ENCODE assay signal across 8 cellular contexts in genomic region chr7:2354173-2355078, GRCh38. TPM values are rescaled to one million over a fixed set of nuclear protein-coding genes. Genes with fewer than 3 reads are reported as not detected.
DNase-seq lines count a peak whose midpoint lies in the region; ATAC-seq and TF ChIP-seq lines count a peak whose summit lies in the region.

Gene EIF3B (plus strand): TSS chr7:2354827. CDS start chr7:2354922, 95 bp downstream.

- ATAC-seq in HG02642 (IDR thresholded peaks at IDR 0.05; ENCODE audit: poor library complexity, unreplicated experiment) (peak; percentile 86), omental fat pad (ENCODE audit: low FRiP score) (peak; percentile 84)
- peak; percentile 89 to 92 for ATAC-seq in activated naive CD4-positive, alpha-beta T cell treated with anti-CD3 and anti-CD28 coated beads, Interleukin-2, amount 50 U/mL, for 72 hours

- TF ChIP-seq CTCF in glutamatergic neuron (IDR thresholded peaks at IDR 0.05; ENCODE audit: partially characterized antibody, unreplicated experiment) (no peak), omental fat pad (IDR thresholded peaks at IDR 0.05) (no peak)

- no peaks in the 10 kb centered on the region for H3K9me3 Mint-ChIP-seq in activated naive CD4-positive, alpha-beta T cell treated with anti-CD3 and anti-CD28 coated beads, Interleukin-2, amount 50 U/mL, for 72 hours
- H3K9me3 Mint-ChIP-seq in glutamatergic neuron (ENCODE audit: unreplicated experiment) = peaks cover 11% of the 10 kb centered on the region

- DNase-seq in NCI-H1105 (lab: John Stamatoyannopoulos, UW) (peak; percentile 91), SKM-1 (lab: John Stamatoyannopoulos, UW; ENCODE audit: unreplicated experiment) (peak; percentile 92), glutamatergic neuron (peak; percentile 83), omental fat pad (ENCODE audit: low spot score) (peak; percentile 57)
- DNase-seq in activated naive CD4-positive, alpha-beta T cell treated with anti-CD3 and anti-CD28 coated beads, Interleukin-2, amount 50 U/mL, for 72 hours (ENCODE audit: low spot score in 2 of 2) = peak; percentile 89 to 90

- TF ChIP-seq POLR2A in GM10847 (IDR thresholded peaks at IDR 0.05; ENCODE audit: extremely low read depth, insufficient read length) = peak; percentile 95

- H3K27ac ChIP-seq in temporal lobe (ENCODE audit: low read depth, low read length) = peak within 1 kb of the TSS; percentile 100

- peaks cover 5% of the 10 kb centered on the region for H3K27me3 Mint-ChIP-seq in glutamatergic neuron (ENCODE audit: unreplicated experiment)

- H3K4me3 Mint-ChIP-seq in glutamatergic neuron (ENCODE audit: unreplicated experiment) = peak within 1 kb of the TSS; percentile 97

- H3K36me3 Mint-ChIP-seq in activated naive CD4-positive, alpha-beta T cell treated with anti-CD3 and anti-CD28 coated beads, Interleukin-2, amount 50 U/mL, for 72 hours = peaks cover 24 to 28% of the 10 kb centered on the region in 2 donors
- no peaks in the 10 kb centered on the region for H3K36me3 Mint-ChIP-seq in glutamatergic neuron (ENCODE audit: unreplicated experiment)

- H3K4me1 Mint-ChIP-seq in glutamatergic neuron (ENCODE audit: low read depth, unreplicated experiment) = peaks cover 10% of the 10 kb centered on the region

- H3K27ac Mint-ChIP-seq in activated naive CD4-positive, alpha-beta T cell treated with anti-CD3 and anti-CD28 coated beads, Interleukin-2, amount 50 U/mL, for 72 hours = peak within 1 kb of the TSS; percentile 100
- peak within 1 kb of the TSS; percentile 100 for H3K27ac Mint-ChIP-seq in glutamatergic neuron (ENCODE audit: unreplicated experiment)

RNA-seq across cellular contexts. Expression of gene EIF3B, which starts in this region (rescaled TPM):
- total RNA-seq in activated naive CD4-positive, alpha-beta T cell treated with anti-CD3 and anti-CD28 coated beads, Interleukin-2, amount 50 U/mL, for 72 hours = 100 to 1,000 TPM; 130 to 260 TPM
- 136 TPM for total RNA-seq in glutamatergic neuron (ENCODE audit: unreplicated experiment)
- 100 to 1,000 TPM; 116 to 251 (median 122) TPM for total RNA-seq in omental fat pad
- total RNA-seq in temporal lobe = 47.2 TPM

Comparison
In these comparisons a context has a peak if more than half of its experiments do, and no peak if none do; other contexts are left out.
1. Peak in every context shown above with its lines: DNase-seq, ATAC-seq and H3K27ac ChIP-seq.